ENCODE assay signal across 15 cellular contexts in the genomic region with DNA sequence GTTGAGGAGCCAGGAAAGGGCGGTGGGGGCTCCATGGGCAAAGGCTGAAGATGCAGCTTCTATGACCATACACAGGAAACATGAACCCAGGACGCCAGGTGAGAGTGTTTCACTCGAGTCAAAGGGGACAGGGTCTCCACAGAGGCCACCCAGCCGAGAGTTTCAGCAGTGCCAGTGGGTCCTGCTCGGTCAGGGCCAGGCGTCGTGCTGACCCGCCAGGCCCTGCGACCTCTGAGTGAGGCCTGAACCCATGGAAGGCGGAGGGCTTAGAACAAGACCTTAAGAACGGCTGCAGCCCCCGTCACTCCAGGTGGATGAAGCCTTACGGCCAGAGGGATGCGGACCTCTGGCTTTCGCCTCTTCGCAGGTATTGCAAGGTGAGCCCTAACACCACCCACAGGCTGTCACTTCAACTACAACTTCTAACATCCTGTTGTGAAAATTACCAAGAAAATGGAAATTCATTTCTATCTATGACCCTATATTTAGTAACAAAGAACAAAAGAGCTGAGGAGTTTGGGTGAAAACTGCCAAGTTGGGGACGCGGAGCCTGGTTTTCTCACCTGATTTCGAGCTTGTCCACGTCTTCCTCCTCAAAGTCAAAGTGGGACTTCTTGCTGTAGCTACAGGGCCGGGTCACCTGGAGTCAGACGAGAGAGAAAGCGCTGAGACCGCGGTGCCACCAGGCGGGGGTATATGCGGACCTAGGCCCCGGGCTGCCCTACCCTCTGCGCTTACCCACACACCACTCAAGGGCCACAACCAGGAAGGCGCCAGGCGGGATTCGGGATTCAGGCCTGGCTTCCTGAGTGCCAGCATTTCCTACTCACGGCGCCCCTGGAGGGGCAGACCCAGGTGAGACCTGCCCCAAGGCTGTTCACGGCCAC. TPM values are rescaled to one million over a fixed set of nuclear protein-coding genes. Genes with fewer than 3 reads are reported as not detected.
DNase-seq lines count a peak whose midpoint lies in the region; ATAC-seq and TF ChIP-seq lines count a peak whose summit lies in the region.
"Had no signal": no experiment of that assay in that cellular context is flagged by ENCODE, and none has a peak within 500 bp of the region (broad histone marks: within the 10 kb centered on the region; RNA-seq: fewer than 3 reads in every experiment).

No MANE protein-coding gene starts in this region.

- CTCF ChIA-PET in WTC11 (lab: Charles Lee) = interaction anchor here (1.5 kb wide), 1 partner anchor 9 kb away, joined by 4 read pairs; no protein-coding TSS in a partner anchor

- H3K9me3 Mint-ChIP-seq in WTC11 (no peaks in the 10 kb centered on the region), memory B cell (no peaks in the 10 kb centered on the region)

- POLR2A ChIA-PET in WTC11 (lab: Charles Lee) = no interaction called here

- peaks cover 85% of the 10 kb centered on the region for H3K36me3 ChIP-seq in BLaER1
- peaks cover 54% of the 10 kb centered on the region for H3K36me3 ChIP-seq in lower lobe of right lung

- H3K9me3 ChIP-seq in BLaER1 (no peaks in the 10 kb centered on the region), lower lobe of right lung (no peaks in the 10 kb centered on the region)
- H3K9me3 ChIP-seq: vagina had no signal

- ATAC-seq in GM21717 (IDR thresholded peaks at IDR 0.05; ENCODE audit: unreplicated experiment) (peak; percentile 5), WTC11 (no peak; the same call in 1 of the 2 replicates), memory B cell (ENCODE audit: low read depth) (no peak), GM21367 (IDR thresholded peaks at IDR 0.05; ENCODE audit: unreplicated experiment) (no peak), lower lobe of right lung (no peak), HG02571 (IDR thresholded peaks at IDR 0.05; ENCODE audit: unreplicated experiment) (no peak)
- ATAC-seq: Panc1 had no signal

- H3K4me2 ChIP-seq in BLaER1 = peak overlapping the region; percentile 79

- H3K36me3 Mint-ChIP-seq in WTC11 (peaks cover 2% of the 10 kb centered on the region; the same call in 1 of the 2 replicates), memory B cell (peaks cover 16% of the 10 kb centered on the region)

- H3K4me1 ChIP-seq in BLaER1 (peaks cover 63% of the 10 kb centered on the region), lower lobe of right lung (peaks cover 30% of the 10 kb centered on the region)

- H4K20me1 ChIP-seq in BLaER1 = peaks cover 81% of the 10 kb centered on the region

- no peak overlapping the region for H3K4me3 Mint-ChIP-seq in WTC11
- peak overlapping the region; percentile 63 for H3K4me3 Mint-ChIP-seq in memory B cell

- H3K27me3 Mint-ChIP-seq in WTC11 (ENCODE audit: low read depth) = no peaks in the 10 kb centered on the region
- H3K27me3 Mint-ChIP-seq in memory B cell = no peaks in the 10 kb centered on the region
- H3K27me3 Mint-ChIP-seq: progenitor cell of endocrine pancreas had no signal

- intact Hi-C loops in lower lobe of right lung (cut with DNase I) = no loop called here

- H3K4me3 ChIP-seq in BLaER1 (no peak overlapping the region), lower lobe of right lung (no peak overlapping the region)
- H3K4me3 ChIP-seq: vagina had no signal

- no peak for TF ChIP-seq CTCF in WTC11 (IDR thresholded peaks at IDR 0.05)
- no peak for TF ChIP-seq CTCF in lower lobe of right lung (IDR thresholded peaks at IDR 0.05)

- no peak overlapping the region for H3K9ac ChIP-seq in BLaER1

- peak overlapping the region; percentile 45 for H3K27ac ChIP-seq in BLaER1
- no peak overlapping the region for H3K27ac ChIP-seq in lower lobe of right lung

- peaks cover 7% of the 10 kb centered on the region for H3K4me1 Mint-ChIP-seq in WTC11
- peaks cover 45% of the 10 kb centered on the region for H3K4me1 Mint-ChIP-seq in memory B cell

- no peak for DNase-seq in WTC11 (ENCODE audit: low spot score)
- no peak for DNase-seq in memory B cell (ENCODE audit: low spot score in 2 of 2)
- DNase-seq in iPS-NIHi11 (ENCODE audit: low spot score) = no peak
- DNase-seq in lower lobe of right lung = no peak
- DNase-seq: activated gamma-delta T cell, hippocampal formation, NCI-H2029, NCI-H510A treated with DMSO at 0.1 percent for 48 hours had no signal

- H3K27me3 ChIP-seq in BLaER1 = no peaks in the 10 kb centered on the region
- H3K27me3 ChIP-seq in lower lobe of right lung (ENCODE audit: low read depth) = no peaks in the 10 kb centered on the region
- H3K27me3 ChIP-seq: vagina had no signal

- H3K27ac Mint-ChIP-seq in WTC11 (peak overlapping the region; percentile 84), memory B cell (peak overlapping the region; percentile 74)
- H3K27ac Mint-ChIP-seq: progenitor cell of endocrine pancreas had no signal

TF ChIP-seq in WTC11, 78 proteins besides CTCF, POLR2A, EP300 and RAD21 (continues in another document):
- TF ChIP-seq ZNF423 (CRISPR knock-in tag; IDR thresholded peaks at IDR 0.05) (no peak), MXD4 (CRISPR knock-in tag; IDR thresholded peaks at IDR 0.05; ENCODE audit: borderline replicate concordance) (no peak), ZSCAN18 (CRISPR knock-in tag; IDR thresholded peaks at IDR 0.05) (no peak), ZNF396 (CRISPR knock-in tag; IDR thresholded peaks at IDR 0.05; ENCODE audit: borderline replicate concordance) (no peak), ETV6 (CRISPR knock-in tag; IDR thresholded peaks at IDR 0.05) (no peak), RORB (CRISPR knock-in tag; IDR thresholded peaks at IDR 0.05) (no peak), ZNF281 (CRISPR knock-in tag; IDR thresholded peaks at IDR 0.05) (no peak), FOXP1 (CRISPR knock-in tag; IDR thresholded peaks at IDR 0.05; ENCODE audit: borderline replicate concordance) (no peak), JAZF1 (CRISPR knock-in tag; IDR thresholded peaks at IDR 0.05) (no peak), ZBTB21 (CRISPR knock-in tag; IDR thresholded peaks at IDR 0.05; ENCODE audit: borderline replicate concordance) (no peak)
- TF ChIP-seq, protein P1, sequence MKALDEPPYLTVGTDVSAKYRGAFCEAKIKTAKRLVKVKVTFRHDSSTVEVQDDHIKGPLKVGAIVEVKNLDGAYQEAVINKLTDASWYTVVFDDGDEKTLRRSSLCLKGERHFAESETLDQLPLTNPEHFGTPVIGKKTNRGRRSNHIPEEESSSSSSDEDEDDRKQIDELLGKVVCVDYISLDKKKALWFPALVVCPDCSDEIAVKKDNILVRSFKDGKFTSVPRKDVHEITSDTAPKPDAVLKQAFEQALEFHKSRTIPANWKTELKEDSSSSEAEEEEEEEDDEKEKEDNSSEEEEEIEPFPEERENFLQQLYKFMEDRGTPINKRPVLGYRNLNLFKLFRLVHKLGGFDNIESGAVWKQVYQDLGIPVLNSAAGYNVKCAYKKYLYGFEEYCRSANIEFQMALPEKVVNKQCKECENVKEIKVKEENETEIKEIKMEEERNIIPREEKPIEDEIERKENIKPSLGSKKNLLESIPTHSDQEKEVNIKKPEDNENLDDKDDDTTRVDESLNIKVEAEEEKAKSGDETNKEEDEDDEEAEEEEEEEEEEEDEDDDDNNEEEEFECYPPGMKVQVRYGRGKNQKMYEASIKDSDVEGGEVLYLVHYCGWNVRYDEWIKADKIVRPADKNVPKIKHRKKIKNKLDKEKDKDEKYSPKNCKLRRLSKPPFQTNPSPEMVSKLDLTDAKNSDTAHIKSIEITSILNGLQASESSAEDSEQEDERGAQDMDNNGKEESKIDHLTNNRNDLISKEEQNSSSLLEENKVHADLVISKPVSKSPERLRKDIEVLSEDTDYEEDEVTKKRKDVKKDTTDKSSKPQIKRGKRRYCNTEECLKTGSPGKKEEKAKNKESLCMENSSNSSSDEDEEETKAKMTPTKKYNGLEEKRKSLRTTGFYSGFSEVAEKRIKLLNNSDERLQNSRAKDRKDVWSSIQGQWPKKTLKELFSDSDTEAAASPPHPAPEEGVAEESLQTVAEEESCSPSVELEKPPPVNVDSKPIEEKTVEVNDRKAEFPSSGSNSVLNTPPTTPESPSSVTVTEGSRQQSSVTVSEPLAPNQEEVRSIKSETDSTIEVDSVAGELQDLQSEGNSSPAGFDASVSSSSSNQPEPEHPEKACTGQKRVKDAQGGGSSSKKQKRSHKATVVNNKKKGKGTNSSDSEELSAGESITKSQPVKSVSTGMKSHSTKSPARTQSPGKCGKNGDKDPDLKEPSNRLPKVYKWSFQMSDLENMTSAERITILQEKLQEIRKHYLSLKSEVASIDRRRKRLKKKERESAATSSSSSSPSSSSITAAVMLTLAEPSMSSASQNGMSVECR (CRISPR knock-in tag; IDR thresholded peaks at IDR 0.05; ENCODE audit: borderline replicate concordance) = no peak

RNA-seq across cellular contexts. Expression of gene C13orf46, which starts 50.1 kb away (rescaled TPM):
- total RNA-seq in WTC11 (2021) (0.27 to 0.50 TPM (median 0.37 TPM) in 3 replicates), lower lobe of right lung (14.0 TPM)
- total RNA-seq: vagina had no signal
